ENCODE assay signal across 9 cellular contexts in the genomic region with DNA sequence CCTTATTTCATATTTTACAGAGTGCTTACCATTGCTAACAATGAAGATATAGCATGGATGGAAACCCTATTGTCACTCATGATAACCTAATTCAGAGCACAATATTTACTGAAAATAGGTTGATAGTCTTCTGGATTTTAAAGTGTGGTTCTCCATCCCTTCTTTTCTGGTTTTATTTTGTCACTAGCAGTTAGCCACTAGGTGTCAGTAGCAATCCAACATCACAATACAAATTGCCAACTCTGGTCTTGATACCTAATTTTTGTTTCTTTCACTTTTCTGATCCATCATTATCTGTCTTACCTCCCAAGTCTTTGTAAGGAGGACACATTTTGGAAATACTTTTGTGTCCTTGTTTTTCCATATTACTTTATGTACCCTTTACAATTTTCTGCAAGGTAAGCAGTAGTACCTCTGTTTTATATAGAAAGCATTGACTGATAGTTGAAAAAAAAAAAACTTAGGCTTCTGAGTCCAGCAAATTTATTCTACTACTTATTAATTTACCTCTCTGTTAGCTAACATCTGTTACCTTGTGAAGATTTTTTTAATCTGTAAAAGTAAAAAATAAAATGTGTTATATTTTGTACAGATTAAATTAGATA. TPM values are rescaled to one million over a fixed set of nuclear protein-coding genes. Genes with fewer than 3 reads are reported as not detected.
DNase-seq lines count a peak whose midpoint lies in the region; ATAC-seq and TF ChIP-seq lines count a peak whose summit lies in the region.
"Had no signal": no experiment of that assay in that cellular context is flagged by ENCODE, and none has a peak within 500 bp of the region (broad histone marks: within the 10 kb centered on the region; RNA-seq: fewer than 3 reads in every experiment).

No MANE protein-coding gene starts in this region.

- no peaks in the 10 kb centered on the region for H3K9me3 Mint-ChIP-seq in stimulated activated effector memory CD8-positive, alpha-beta T cell treated with anti-CD3 and anti-CD28 coated beads, Interleukin-12 subunit alpha, Interleukin-12 subunit beta, amount 100 ng/mL, for 72 hours
- H3K9me3 Mint-ChIP-seq: memory B cell had no signal

- no peaks in the 10 kb centered on the region for H3K4me1 ChIP-seq in hepatocyte (ENCODE audit: insufficient read depth)

- in situ Hi-C loops in GM13976 (cut with MboI; ENCODE audit: low sequenced_read_pairs, unreplicated experiment), result loop anchor here (5.0 to 25.0 kb wide), 2 partner anchors 229 to 544 kb away; no protein-coding TSS in a partner anchor

- peak; percentile 34 for DNase-seq in AG09319 (ENCODE audit: extremely low read depth, low read depth)
- DNase-seq in GM13976 (ENCODE audit: low spot score), result peak; percentile 23
- DNase-seq in NCI-H2196 (lab: John Stamatoyannopoulos, UW; ENCODE audit: unreplicated experiment), result peak; percentile 37
- peak; percentile 46 for DNase-seq in amniotic stem cell (lab: John Stamatoyannopoulos, UW)
- DNase-seq in hepatocyte (ENCODE audit: low spot score), result peak; percentile 55
- DNase-seq in stimulated activated effector memory CD8-positive, alpha-beta T cell treated with anti-CD3 and anti-CD28 coated beads, Interleukin-12 subunit alpha, Interleukin-12 subunit beta, amount 100 ng/mL, for 72 hours (ENCODE audit: low spot score in 2 of 2), result no peak

- H3K4me1 Mint-ChIP-seq in stimulated activated effector memory CD8-positive, alpha-beta T cell treated with anti-CD3 and anti-CD28 coated beads, Interleukin-12 subunit alpha, Interleukin-12 subunit beta, amount 100 ng/mL, for 72 hours, result no peaks in the 10 kb centered on the region
- H3K4me1 Mint-ChIP-seq: memory B cell had no signal

- H3K9me2 ChIP-seq in hepatocyte (replicated peaks; ENCODE audit: insufficient read depth), result no peaks in the 10 kb centered on the region

- no peak overlapping the region for H3K27ac ChIP-seq in hepatocyte

- H3K79me2 ChIP-seq in hepatocyte, result no peaks in the 10 kb centered on the region

- H3K9me3 ChIP-seq in hepatocyte (ENCODE audit: low read depth), result no peaks in the 10 kb centered on the region

- H3K4me3 ChIP-seq in hepatocyte, result no peak overlapping the region

- peak; percentile 56 for ATAC-seq in HG03108 (IDR thresholded peaks at IDR 0.05; ENCODE audit: unreplicated experiment)
- peak; percentile 48 for ATAC-seq in stimulated activated effector memory CD8-positive, alpha-beta T cell treated with anti-CD3 and anti-CD28 coated beads, Interleukin-12 subunit alpha, Interleukin-12 subunit beta, amount 100 ng/mL, for 72 hours
- ATAC-seq in activated CD4-positive, CD25-positive, alpha-beta regulatory T cell treated with anti-CD3 and anti-CD28 coated beads, Interleukin-2, amount 50 U/mL, for 24 hours, result no peak

- no peak overlapping the region for H2AFZ ChIP-seq in hepatocyte

- H4K20me1 ChIP-seq in hepatocyte (ENCODE audit: insufficient read depth, poor library complexity, severe bottlenecking), result no peaks in the 10 kb centered on the region

- H3K4me3 Mint-ChIP-seq in stimulated activated effector memory CD8-positive, alpha-beta T cell treated with anti-CD3 and anti-CD28 coated beads, Interleukin-12 subunit alpha, Interleukin-12 subunit beta, amount 100 ng/mL, for 72 hours, result no peak overlapping the region
- H3K4me3 Mint-ChIP-seq: memory B cell had no signal

- no peak overlapping the region for H3K4me2 ChIP-seq in hepatocyte

- H3K27ac Mint-ChIP-seq in stimulated activated effector memory CD8-positive, alpha-beta T cell treated with anti-CD3 and anti-CD28 coated beads, Interleukin-12 subunit alpha, Interleukin-12 subunit beta, amount 100 ng/mL, for 72 hours, result no peak overlapping the region
- H3K27ac Mint-ChIP-seq: memory B cell had no signal

- TF ChIP-seq CTCF in AG09319 (IDR thresholded peaks at IDR 0.05; ENCODE audit: low read depth, low read length) (peak; percentile 81), GM13976 (IDR thresholded peaks at IDR 0.05; ENCODE audit: borderline replicate concordance, control extremely low read depth, extremely low read depth, insufficient read depth, missing control alignments) (peak; percentile 64), hepatocyte (IDR thresholded peaks at IDR 0.05; ENCODE audit: poor library complexity) (peak; percentile 89)

- no peaks in the 10 kb centered on the region for H3K27me3 ChIP-seq in hepatocyte

- H3K36me3 Mint-ChIP-seq in stimulated activated effector memory CD8-positive, alpha-beta T cell treated with anti-CD3 and anti-CD28 coated beads, Interleukin-12 subunit alpha, Interleukin-12 subunit beta, amount 100 ng/mL, for 72 hours, result peaks cover 1% of the 10 kb centered on the region
- H3K36me3 Mint-ChIP-seq: memory B cell had no signal

- no peaks in the 10 kb centered on the region for H3K36me3 ChIP-seq in hepatocyte (replicated peaks; ENCODE audit: insufficient read depth, low read depth)

RNA-seq across cellular contexts. Expression of a gene that starts 28.3 kb away (rescaled TPM):
- total RNA-seq in hepatocyte, result 11.5 and 13.2 TPM in 2 replicates
- 1.6 and 1.7 TPM in 2 replicates for polyA plus RNA-seq in hepatocyte

RNA-seq across cellular contexts. Expression of a gene that starts 29.0 kb away (rescaled TPM):
- 8.1 and 8.5 TPM in 2 replicates for total RNA-seq in hepatocyte
- polyA plus RNA-seq in hepatocyte, result 3.0 and 4.0 TPM in 2 replicates

Comparison
In these comparisons a context has a peak if more than half of its experiments do, and no peak if none do; other contexts are left out.
1. DNase-seq: peak in AG09319 (single experiment), GM13976 (single experiment), NCI-H2196 (single experiment), amniotic stem cell (single experiment) and hepatocyte (single experiment); none in stimulated activated effector memory CD8-positive, alpha-beta T cell treated with anti-CD3 and anti-CD28 coated beads, Interleukin-12 subunit alpha, Interleukin-12 subunit beta, amount 100 ng/mL, for 72 hours (0 of 2).
2. ATAC-seq: peak in HG03108 (single experiment) and stimulated activated effector memory CD8-positive, alpha-beta T cell treated with anti-CD3 and anti-CD28 coated beads, Interleukin-12 subunit alpha, Interleukin-12 subunit beta, amount 100 ng/mL, for 72 hours (single experiment); none in activated CD4-positive, CD25-positive, alpha-beta regulatory T cell treated with anti-CD3 and anti-CD28 coated beads, Interleukin-2, amount 50 U/mL, for 24 hours (0 of 2).
3. Peak in every context shown above with its lines, with median percentiles within 50 percentile points of each other: CTCF ChIP-seq.